29 cellular contexts compared by ENCODE assay signal in genomic region chr2:159783559-159783958, GRCh38. TPM values are rescaled to one million over a fixed set of nuclear protein-coding genes. Genes with fewer than 3 reads are reported as not detected.
"Had no signal": no experiment of that assay in that cellular context is flagged by ENCODE, and none has a peak within 500 bp of the region (broad histone marks: within the 10 kb centered on the region; RNA-seq: fewer than 3 reads in every experiment).

No MANE protein-coding gene starts in this region.

- H3K9me3 ChIP-seq: ovary, psoas muscle, right lobe of liver, sigmoid colon, stomach, thoracic aorta, thyroid gland, tibial nerve, upper lobe of left lung, vagina had no signal

- H3K4me2 ChIP-seq: neural progenitor cell had no signal

- H3K4me1 ChIP-seq: neural progenitor cell, parathyroid adenoma, psoas muscle, sigmoid colon, thyroid gland had no signal

- DNase-seq: natural killer cell; nucleus accumbens; ovary; posterior cingulate gyrus; psoas muscle; right cardiac atrium; right lobe of liver; sigmoid colon; small intestine; stimulated activated CD4-positive, alpha-beta T cell treated with anti-CD3 and anti-CD28 coated beads, Interleukin-15, amount 100 ng/mL, for 24 hours; stimulated activated CD4-positive, alpha-beta T cell treated with anti-CD3 and anti-CD28 coated beads, Interleukin-2, amount 100 ng/mL, for 24 hours; stimulated activated CD4-positive, alpha-beta T cell treated with anti-CD3 and anti-CD28 coated beads, Interleukin-2, amount 100 ng/mL, for 48 hours; stimulated activated CD4-positive, alpha-beta T cell treated with anti-CD3 and anti-CD28 coated beads, Interleukin-4, amount 100 ng/mL, for 24 hours; stimulated activated naive B cell treated with anti-CD40 and anti-IgM and Interleukin-4, amounts not matched to agents 10 μg/mL and 1 μg/mL and 100 μg/mL, for 72 hours; stimulated activated naive CD4-positive, alpha-beta T cell treated with Interleukin-2 at 50 U/mL for 16 hours; stomach; thyroid gland; upper lobe of left lung had no signal

- H3K27me3 ChIP-seq: neural progenitor cell, ovary, right lobe of liver, sigmoid colon, stomach, thyroid gland, tibial nerve, upper lobe of left lung, vagina had no signal

- H3K9ac ChIP-seq: neural progenitor cell, parathyroid adenoma had no signal

- H3K9me3 Mint-ChIP-seq: natural killer cell; nephron; neural progenitor cell; stimulated activated effector memory CD8-positive, alpha-beta T cell treated with anti-CD3 and anti-CD28 coated beads, Interleukin-12 subunit alpha, Interleukin-12 subunit beta, amount 100 ng/mL, for 72 hours; stimulated activated naive B cell treated with anti-CD40 and anti-IgM and Interleukin-4, amounts not matched to agents 10 μg/mL and 1 μg/mL and 100 μg/mL, for 72 hours; stimulated activated naive CD8-positive, alpha-beta T cell treated with anti-CD3 and anti-CD28 coated beads, Interleukin-15, Interleukin-2, amounts not matched to agents 100 ng/mL and 50 ng/mL, for 24 hours had no signal

- ATAC-seq: natural killer cell; psoas muscle; stimulated activated effector memory CD8-positive, alpha-beta T cell treated with anti-CD3 and anti-CD28 coated beads, Interleukin-12 subunit alpha, Interleukin-12 subunit beta, amount 100 ng/mL, for 72 hours; stimulated activated naive B cell treated with anti-CD40 and anti-IgM and Interleukin-4, amounts not matched to agents 10 μg/mL and 1 μg/mL and 100 μg/mL, for 72 hours had no signal

- H3K4me3 ChIP-seq: neural progenitor cell, ovary, psoas muscle, right lobe of liver, sigmoid colon, stomach, thoracic aorta, thyroid gland, tibial nerve, upper lobe of left lung, vagina had no signal

- H3K27ac Mint-ChIP-seq: natural killer cell; nephron; neural progenitor cell; progenitor cell of endocrine pancreas; stimulated activated effector memory CD8-positive, alpha-beta T cell treated with anti-CD3 and anti-CD28 coated beads, Interleukin-12 subunit alpha, Interleukin-12 subunit beta, amount 100 ng/mL, for 72 hours; stimulated activated naive B cell treated with anti-CD40 and anti-IgM and Interleukin-4, amounts not matched to agents 10 μg/mL and 1 μg/mL and 100 μg/mL, for 72 hours; stimulated activated naive CD8-positive, alpha-beta T cell treated with anti-CD3 and anti-CD28 coated beads, Interleukin-15, Interleukin-2, amounts not matched to agents 100 ng/mL and 50 ng/mL, for 24 hours had no signal

- H2AFZ ChIP-seq: neural progenitor cell, parathyroid adenoma had no signal

- H3K27me3 Mint-ChIP-seq: progenitor cell of endocrine pancreas; stimulated activated naive B cell treated with anti-CD40 and anti-IgM and Interleukin-4, amounts not matched to agents 10 μg/mL and 1 μg/mL and 100 μg/mL, for 72 hours; stimulated activated naive CD8-positive, alpha-beta T cell treated with anti-CD3 and anti-CD28 coated beads, Interleukin-15, Interleukin-2, amounts not matched to agents 100 ng/mL and 50 ng/mL, for 24 hours had no signal

- H3K79me2 ChIP-seq: parathyroid adenoma had no signal

- H3K27ac ChIP-seq: neural progenitor cell, ovary, parathyroid adenoma, psoas muscle, right lobe of liver, sigmoid colon, stomach, thoracic aorta, thyroid gland, tibial nerve, upper lobe of left lung, vagina had no signal

- H3K4me1 Mint-ChIP-seq: natural killer cell; stimulated activated effector memory CD8-positive, alpha-beta T cell treated with anti-CD3 and anti-CD28 coated beads, Interleukin-12 subunit alpha, Interleukin-12 subunit beta, amount 100 ng/mL, for 72 hours had no signal

- H3K36me3 ChIP-seq: neural progenitor cell, ovary, sigmoid colon, thyroid gland, tibial nerve, vagina had no signal

- FAIRE-seq: small intestine, urothelium cell line had no signal

- H3K4me3 Mint-ChIP-seq: natural killer cell; nephron; neural progenitor cell; stimulated activated effector memory CD8-positive, alpha-beta T cell treated with anti-CD3 and anti-CD28 coated beads, Interleukin-12 subunit alpha, Interleukin-12 subunit beta, amount 100 ng/mL, for 72 hours; stimulated activated naive B cell treated with anti-CD40 and anti-IgM and Interleukin-4, amounts not matched to agents 10 μg/mL and 1 μg/mL and 100 μg/mL, for 72 hours; stimulated activated naive CD8-positive, alpha-beta T cell treated with anti-CD3 and anti-CD28 coated beads, Interleukin-15, Interleukin-2, amounts not matched to agents 100 ng/mL and 50 ng/mL, for 24 hours had no signal

- H3K36me3 Mint-ChIP-seq: natural killer cell, neural progenitor cell had no signal

RNA-seq across cellular contexts. Expression of gene CD302, which starts 14.4 kb away (rescaled TPM):
- polyA plus RNA-seq: neural cell had no signal
